2 cellular contexts compared by ENCODE assay signal in the genomic region with DNA sequence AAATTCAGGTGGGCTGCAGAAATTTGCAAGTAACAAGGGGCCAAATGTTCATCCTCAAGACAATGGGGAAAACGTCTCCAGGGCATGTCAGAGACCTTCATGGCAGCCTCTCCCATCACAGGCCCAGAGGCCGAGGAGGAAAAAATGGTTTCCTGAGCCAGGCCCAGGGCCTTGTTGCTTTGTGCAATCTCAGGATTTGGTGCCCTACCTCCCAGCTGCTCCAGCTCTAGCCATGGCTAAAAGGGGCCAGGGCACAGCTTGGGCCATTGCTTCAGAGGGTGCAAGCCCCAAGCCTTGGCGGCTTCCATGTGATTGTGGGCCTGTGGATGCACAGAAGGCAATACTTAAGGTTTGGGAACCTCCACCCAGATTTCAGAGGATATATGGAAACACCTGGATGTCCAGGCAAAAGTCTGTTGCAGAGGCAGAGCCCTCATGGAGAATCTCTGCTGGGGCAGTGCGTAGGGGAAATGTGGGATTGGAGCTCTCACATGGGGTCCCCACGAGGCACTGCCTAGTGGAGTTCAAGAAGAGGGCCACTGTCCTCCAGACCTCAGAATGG.
A peak's percentile ranks its signal among the peaks of the same experiment; 100 is the strongest.
TF ChIP-seq lines count a peak whose summit lies in the region.

No MANE protein-coding gene starts in this region.

TF ChIP-seq in HepG2, 621 proteins besides CTCF, POLR2A, EP300 and RAD21:
- TF ChIP-seq ZFP36 (IDR thresholded peaks at IDR 0.05; ENCODE audit: borderline replicate concordance, low read depth, low read length, partially characterized antibody) (peak; percentile 51), PHF20 (CRISPR knock-in tag; IDR thresholded peaks at IDR 0.05) (no peak)
TF ChIP-seq in HepG2: peak in this region for 1.

TF ChIP-seq in K562, 482 proteins besides CTCF, POLR2A, EP300 and RAD21:
- TF ChIP-seq, protein P1, sequence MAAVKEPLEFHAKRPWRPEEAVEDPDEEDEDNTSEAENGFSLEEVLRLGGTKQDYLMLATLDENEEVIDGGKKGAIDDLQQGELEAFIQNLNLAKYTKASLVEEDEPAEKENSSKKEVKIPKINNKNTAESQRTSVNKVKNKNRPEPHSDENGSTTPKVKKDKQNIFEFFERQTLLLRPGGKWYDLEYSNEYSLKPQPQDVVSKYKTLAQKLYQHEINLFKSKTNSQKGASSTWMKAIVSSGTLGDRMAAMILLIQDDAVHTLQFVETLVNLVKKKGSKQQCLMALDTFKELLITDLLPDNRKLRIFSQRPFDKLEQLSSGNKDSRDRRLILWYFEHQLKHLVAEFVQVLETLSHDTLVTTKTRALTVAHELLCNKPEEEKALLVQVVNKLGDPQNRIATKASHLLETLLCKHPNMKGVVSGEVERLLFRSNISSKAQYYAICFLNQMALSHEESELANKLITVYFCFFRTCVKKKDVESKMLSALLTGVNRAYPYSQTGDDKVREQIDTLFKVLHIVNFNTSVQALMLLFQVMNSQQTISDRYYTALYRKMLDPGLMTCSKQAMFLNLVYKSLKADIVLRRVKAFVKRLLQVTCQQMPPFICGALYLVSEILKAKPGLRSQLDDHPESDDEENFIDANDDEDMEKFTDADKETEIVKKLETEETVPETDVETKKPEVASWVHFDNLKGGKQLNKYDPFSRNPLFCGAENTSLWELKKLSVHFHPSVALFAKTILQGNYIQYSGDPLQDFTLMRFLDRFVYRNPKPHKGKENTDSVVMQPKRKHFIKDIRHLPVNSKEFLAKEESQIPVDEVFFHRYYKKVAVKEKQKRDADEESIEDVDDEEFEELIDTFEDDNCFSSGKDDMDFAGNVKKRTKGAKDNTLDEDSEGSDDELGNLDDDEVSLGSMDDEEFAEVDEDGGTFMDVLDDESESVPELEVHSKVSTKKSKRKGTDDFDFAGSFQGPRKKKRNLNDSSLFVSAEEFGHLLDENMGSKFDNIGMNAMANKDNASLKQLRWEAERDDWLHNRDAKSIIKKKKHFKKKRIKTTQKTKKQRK (IDR thresholded peaks at IDR 0.05; ENCODE audit: borderline replicate concordance, low read depth, low read length): peak; percentile 74; the same call in 1 of the 2 replicates
- peak in 1 of 2 experiments; percentile 41; a peak in 1 of 3 replicates for TF ChIP-seq CBX3 (IDR thresholded peaks at IDR 0.05; ENCODE audit: borderline replicate concordance in 1 of 2, low read length in 2 of 2)
- TF ChIP-seq TRIM24 (IDR thresholded peaks at IDR 0.05): 0 out of 4 replicates have a peak, but pooled peaks of 1 of the 2 experiments have one; percentile 18
- TF ChIP-seq MAFG (tag; conservative IDR thresholded peaks at IDR 0.05): no peak
- TF ChIP-seq ZFP36 (IDR thresholded peaks at IDR 0.05; ENCODE audit: low read depth, low read length, partially characterized antibody): peak; percentile 91
- no peak for TF ChIP-seq ATF1 (CRISPR knock-in tag; IDR thresholded peaks at IDR 0.05)
- TF ChIP-seq ATF1 (tag; IDR thresholded peaks at IDR 0.05): no peak
- TF ChIP-seq KDM5B (IDR thresholded peaks at IDR 0.05; ENCODE audit: insufficient replicate concordance, low read depth, low read length): no peak
- peak; percentile 66; the same call in 1 of the 2 replicates for TF ChIP-seq CBX5 (IDR thresholded peaks at IDR 0.05; ENCODE audit: borderline replicate concordance, low read depth)
- TF ChIP-seq TRIM28 (IDR thresholded peaks at IDR 0.05): 0 out of 2 replicates have a peak, but pooled peaks have one; percentile 46
TF ChIP-seq in K562: peak in this region for 6.
